1 cellular context compared by ENCODE assay signal in the genomic region with DNA sequence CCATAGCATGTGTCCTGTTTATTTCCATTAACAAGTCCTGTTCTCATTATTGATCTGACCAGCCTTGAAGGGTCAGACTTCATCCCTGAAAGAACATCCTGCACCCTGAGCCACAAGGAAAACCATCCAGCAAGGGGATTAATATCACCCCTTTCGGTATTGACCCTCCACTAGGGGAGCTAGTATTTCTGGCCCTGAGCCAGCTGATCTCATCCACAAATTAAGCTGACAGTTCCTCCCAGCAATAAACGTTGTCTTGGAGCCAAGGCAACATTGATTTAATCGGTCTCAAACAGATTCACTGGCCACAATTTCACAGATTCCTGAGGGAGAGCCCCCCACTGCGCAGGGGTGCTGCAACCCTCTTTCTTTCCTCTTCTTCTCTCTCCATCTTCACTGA.
TF ChIP-seq lines count a peak whose summit lies in the region.

No MANE protein-coding gene starts in this region.

TF ChIP-seq in GM12878, 131 proteins besides CTCF, POLR2A, EP300 and RAD21 (continued from another document):
- TF ChIP-seq, protein P1, sequence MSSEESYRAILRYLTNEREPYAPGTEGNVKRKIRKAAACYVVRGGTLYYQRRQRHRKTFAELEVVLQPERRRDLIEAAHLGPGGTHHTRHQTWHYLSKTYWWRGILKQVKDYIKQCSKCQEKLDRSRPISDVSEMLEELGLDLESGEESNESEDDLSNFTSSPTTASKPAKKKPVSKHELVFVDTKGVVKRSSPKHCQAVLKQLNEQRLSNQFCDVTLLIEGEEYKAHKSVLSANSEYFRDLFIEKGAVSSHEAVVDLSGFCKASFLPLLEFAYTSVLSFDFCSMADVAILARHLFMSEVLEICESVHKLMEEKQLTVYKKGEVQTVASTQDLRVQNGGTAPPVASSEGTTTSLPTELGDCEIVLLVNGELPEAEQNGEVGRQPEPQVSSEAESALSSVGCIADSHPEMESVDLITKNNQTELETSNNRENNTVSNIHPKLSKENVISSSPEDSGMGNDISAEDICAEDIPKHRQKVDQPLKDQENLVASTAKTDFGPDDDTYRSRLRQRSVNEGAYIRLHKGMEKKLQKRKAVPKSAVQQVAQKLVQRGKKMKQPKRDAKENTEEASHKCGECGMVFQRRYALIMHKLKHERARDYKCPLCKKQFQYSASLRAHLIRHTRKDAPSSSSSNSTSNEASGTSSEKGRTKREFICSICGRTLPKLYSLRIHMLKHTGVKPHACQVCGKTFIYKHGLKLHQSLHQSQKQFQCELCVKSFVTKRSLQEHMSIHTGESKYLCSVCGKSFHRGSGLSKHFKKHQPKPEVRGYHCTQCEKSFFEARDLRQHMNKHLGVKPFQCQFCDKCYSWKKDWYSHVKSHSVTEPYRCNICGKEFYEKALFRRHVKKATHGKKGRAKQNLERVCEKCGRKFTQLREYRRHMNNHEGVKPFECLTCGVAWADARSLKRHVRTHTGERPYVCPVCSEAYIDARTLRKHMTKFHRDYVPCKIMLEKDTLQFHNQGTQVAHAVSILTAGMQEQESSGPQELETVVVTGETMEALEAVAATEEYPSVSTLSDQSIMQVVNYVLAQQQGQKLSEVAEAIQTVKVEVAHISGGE (CRISPR knock-in tag; IDR thresholded peaks at IDR 0.05) = no peak
- no peak for TF ChIP-seq FOXM1 (IDR thresholded peaks at IDR 0.05; ENCODE audit: low read depth, low read length)
- TF ChIP-seq, protein P2, sequence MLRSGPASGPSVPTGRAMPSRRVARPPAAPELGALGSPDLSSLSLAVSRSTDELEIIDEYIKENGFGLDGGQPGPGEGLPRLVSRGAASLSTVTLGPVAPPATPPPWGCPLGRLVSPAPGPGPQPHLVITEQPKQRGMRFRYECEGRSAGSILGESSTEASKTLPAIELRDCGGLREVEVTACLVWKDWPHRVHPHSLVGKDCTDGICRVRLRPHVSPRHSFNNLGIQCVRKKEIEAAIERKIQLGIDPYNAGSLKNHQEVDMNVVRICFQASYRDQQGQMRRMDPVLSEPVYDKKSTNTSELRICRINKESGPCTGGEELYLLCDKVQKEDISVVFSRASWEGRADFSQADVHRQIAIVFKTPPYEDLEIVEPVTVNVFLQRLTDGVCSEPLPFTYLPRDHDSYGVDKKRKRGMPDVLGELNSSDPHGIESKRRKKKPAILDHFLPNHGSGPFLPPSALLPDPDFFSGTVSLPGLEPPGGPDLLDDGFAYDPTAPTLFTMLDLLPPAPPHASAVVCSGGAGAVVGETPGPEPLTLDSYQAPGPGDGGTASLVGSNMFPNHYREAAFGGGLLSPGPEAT (IDR thresholded peaks at IDR 0.05; ENCODE audit: low read depth) = no peak
- TF ChIP-seq TARDBP (IDR thresholded peaks at IDR 0.05; ENCODE audit: borderline replicate concordance) = no peak
- TF ChIP-seq, protein P3, sequence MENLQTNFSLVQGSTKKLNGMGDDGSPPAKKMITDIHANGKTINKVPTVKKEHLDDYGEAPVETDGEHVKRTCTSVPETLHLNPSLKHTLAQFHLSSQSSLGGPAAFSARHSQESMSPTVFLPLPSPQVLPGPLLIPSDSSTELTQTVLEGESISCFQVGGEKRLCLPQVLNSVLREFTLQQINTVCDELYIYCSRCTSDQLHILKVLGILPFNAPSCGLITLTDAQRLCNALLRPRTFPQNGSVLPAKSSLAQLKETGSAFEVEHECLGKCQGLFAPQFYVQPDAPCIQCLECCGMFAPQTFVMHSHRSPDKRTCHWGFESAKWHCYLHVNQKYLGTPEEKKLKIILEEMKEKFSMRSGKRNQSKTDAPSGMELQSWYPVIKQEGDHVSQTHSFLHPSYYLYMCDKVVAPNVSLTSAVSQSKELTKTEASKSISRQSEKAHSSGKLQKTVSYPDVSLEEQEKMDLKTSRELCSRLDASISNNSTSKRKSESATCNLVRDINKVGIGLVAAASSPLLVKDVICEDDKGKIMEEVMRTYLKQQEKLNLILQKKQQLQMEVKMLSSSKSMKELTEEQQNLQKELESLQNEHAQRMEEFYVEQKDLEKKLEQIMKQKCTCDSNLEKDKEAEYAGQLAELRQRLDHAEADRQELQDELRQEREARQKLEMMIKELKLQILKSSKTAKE (IDR thresholded peaks at IDR 0.05; ENCODE audit: low read depth, poor library complexity, severe bottlenecking) = no peak
- TF ChIP-seq, protein P4, sequence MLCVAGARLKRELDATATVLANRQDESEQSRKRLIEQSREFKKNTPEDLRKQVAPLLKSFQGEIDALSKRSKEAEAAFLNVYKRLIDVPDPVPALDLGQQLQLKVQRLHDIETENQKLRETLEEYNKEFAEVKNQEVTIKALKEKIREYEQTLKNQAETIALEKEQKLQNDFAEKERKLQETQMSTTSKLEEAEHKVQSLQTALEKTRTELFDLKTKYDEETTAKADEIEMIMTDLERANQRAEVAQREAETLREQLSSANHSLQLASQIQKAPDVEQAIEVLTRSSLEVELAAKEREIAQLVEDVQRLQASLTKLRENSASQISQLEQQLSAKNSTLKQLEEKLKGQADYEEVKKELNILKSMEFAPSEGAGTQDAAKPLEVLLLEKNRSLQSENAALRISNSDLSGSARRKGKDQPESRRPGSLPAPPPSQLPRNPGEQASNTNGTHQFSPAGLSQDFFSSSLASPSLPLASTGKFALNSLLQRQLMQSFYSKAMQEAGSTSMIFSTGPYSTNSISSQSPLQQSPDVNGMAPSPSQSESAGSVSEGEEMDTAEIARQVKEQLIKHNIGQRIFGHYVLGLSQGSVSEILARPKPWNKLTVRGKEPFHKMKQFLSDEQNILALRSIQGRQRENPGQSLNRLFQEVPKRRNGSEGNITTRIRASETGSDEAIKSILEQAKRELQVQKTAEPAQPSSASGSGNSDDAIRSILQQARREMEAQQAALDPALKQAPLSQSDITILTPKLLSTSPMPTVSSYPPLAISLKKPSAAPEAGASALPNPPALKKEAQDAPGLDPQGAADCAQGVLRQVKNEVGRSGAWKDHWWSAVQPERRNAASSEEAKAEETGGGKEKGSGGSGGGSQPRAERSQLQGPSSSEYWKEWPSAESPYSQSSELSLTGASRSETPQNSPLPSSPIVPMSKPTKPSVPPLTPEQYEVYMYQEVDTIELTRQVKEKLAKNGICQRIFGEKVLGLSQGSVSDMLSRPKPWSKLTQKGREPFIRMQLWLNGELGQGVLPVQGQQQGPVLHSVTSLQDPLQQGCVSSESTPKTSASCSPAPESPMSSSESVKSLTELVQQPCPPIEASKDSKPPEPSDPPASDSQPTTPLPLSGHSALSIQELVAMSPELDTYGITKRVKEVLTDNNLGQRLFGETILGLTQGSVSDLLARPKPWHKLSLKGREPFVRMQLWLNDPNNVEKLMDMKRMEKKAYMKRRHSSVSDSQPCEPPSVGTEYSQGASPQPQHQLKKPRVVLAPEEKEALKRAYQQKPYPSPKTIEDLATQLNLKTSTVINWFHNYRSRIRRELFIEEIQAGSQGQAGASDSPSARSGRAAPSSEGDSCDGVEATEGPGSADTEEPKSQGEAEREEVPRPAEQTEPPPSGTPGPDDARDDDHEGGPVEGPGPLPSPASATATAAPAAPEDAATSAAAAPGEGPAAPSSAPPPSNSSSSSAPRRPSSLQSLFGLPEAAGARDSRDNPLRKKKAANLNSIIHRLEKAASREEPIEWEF (IDR thresholded peaks at IDR 0.05; ENCODE audit: insufficient replicate concordance, low read depth, low read length) = no peak
- TF ChIP-seq CHD1 (IDR thresholded peaks at IDR 0.05; ENCODE audit: low read depth, low read length) = no peak
- no peak for TF ChIP-seq SMARCA5 (IDR thresholded peaks at IDR 0.05)
- TF ChIP-seq SIX5 (IDR thresholded peaks at IDR 0.05; ENCODE audit: low read depth, low read length, severe bottlenecking) = no peak
- no peak for TF ChIP-seq SREBF2 (IDR thresholded peaks at IDR 0.05; ENCODE audit: low read length)
- no peak for TF ChIP-seq SMAD5 (IDR thresholded peaks at IDR 0.05; ENCODE audit: low read depth)
- TF ChIP-seq, protein P5, sequence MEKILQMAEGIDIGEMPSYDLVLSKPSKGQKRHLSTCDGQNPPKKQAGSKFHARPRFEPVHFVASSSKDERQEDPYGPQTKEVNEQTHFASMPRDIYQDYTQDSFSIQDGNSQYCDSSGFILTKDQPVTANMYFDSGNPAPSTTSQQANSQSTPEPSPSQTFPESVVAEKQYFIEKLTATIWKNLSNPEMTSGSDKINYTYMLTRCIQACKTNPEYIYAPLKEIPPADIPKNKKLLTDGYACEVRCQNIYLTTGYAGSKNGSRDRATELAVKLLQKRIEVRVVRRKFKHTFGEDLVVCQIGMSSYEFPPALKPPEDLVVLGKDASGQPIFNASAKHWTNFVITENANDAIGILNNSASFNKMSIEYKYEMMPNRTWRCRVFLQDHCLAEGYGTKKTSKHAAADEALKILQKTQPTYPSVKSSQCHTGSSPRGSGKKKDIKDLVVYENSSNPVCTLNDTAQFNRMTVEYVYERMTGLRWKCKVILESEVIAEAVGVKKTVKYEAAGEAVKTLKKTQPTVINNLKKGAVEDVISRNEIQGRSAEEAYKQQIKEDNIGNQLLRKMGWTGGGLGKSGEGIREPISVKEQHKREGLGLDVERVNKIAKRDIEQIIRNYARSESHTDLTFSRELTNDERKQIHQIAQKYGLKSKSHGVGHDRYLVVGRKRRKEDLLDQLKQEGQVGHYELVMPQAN (conservative IDR thresholded peaks at IDR 0.05) = no peak
- no peak for TF ChIP-seq CREM (IDR thresholded peaks at IDR 0.05; ENCODE audit: low read depth)
- TF ChIP-seq ZNF384 (IDR thresholded peaks at IDR 0.05; ENCODE audit: borderline replicate concordance, low read depth, low read length) = no peak
- TF ChIP-seq, protein P6, sequence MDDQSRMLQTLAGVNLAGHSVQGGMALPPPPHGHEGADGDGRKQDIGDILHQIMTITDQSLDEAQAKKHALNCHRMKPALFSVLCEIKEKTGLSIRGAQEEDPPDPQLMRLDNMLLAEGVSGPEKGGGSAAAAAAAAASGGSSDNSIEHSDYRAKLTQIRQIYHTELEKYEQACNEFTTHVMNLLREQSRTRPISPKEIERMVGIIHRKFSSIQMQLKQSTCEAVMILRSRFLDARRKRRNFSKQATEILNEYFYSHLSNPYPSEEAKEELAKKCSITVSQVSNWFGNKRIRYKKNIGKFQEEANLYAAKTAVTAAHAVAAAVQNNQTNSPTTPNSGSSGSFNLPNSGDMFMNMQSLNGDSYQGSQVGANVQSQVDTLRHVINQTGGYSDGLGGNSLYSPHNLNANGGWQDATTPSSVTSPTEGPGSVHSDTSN (IDR thresholded peaks at IDR 0.05; ENCODE audit: insufficient replicate concordance, low read depth, low read length) = no peak
